Comparison of ENCODE assay signal across 8 cellular contexts in genomic region chr12:90978117-90978770, GRCh38. TPM values are rescaled to one million over a fixed set of nuclear protein-coding genes. Genes with fewer than 3 reads are reported as not detected.
DNase-seq lines count a peak whose midpoint lies in the region; ATAC-seq, FAIRE-seq and TF ChIP-seq lines count a peak whose summit lies in the region.

No MANE protein-coding gene starts in this region.

- H3K4me1 ChIP-seq in astrocyte (ENCODE audit: insufficient read depth, low read length) (peaks cover 8% of the 10 kb centered on the region), suprapubic skin (no peaks in the 10 kb centered on the region)

- H3K36me3 Mint-ChIP-seq in astrocyte (ENCODE audit: low read depth, unreplicated experiment): no peaks in the 10 kb centered on the region

- peak; percentile 83 for ATAC-seq in HG02759 (IDR thresholded peaks at IDR 0.05; ENCODE audit: unreplicated experiment)

- H3K27ac ChIP-seq in astrocyte (ENCODE audit: low read depth, low read length) (no peak overlapping the region), suprapubic skin (no peak overlapping the region)

- no peaks in the 10 kb centered on the region for H3K27me3 ChIP-seq in astrocyte (ENCODE audit: insufficient read depth, low read length)
- no peaks in the 10 kb centered on the region for H3K27me3 ChIP-seq in suprapubic skin

- H3K36me3 ChIP-seq in astrocyte (ENCODE audit: insufficient read depth, low read length) (no peaks in the 10 kb centered on the region), suprapubic skin (no peaks in the 10 kb centered on the region)

- H3K4me3 Mint-ChIP-seq in astrocyte (ENCODE audit: unreplicated experiment): no peak overlapping the region

- H3K79me2 ChIP-seq in astrocyte (ENCODE audit: insufficient read depth, low read length): no peaks in the 10 kb centered on the region

- H3K9me3 Mint-ChIP-seq in astrocyte (ENCODE audit: unreplicated experiment): no peaks in the 10 kb centered on the region

- DNase-seq in GM13976 (ENCODE audit: low spot score) (peak; percentile 12), NCI-H1694 treated with DMSO at 0.1 percent for 48 hours (lab: John Stamatoyannopoulos, UW) (peak; percentile 16), astrocyte (ENCODE audit: low read depth) (peak; percentile 48), iPS-NIHi7 (ENCODE audit: extremely low spot score) (peak; percentile 39), suprapubic skin (ENCODE audit: low spot score in 2 of 2) (no peak)
- DNase-seq in stimulated activated CD8-positive, alpha-beta memory T cell treated with anti-CD3 and anti-CD28 coated beads, Interleukin-4, amount 100 ng/mL, for 48 hours: no peak

- FAIRE-seq in A204.1 (lab: Jason Lieb, UNC) (peak; percentile 94), astrocyte (lab: Jason Lieb, UNC) (peak; percentile 56)

- no peak for TF ChIP-seq EP300 in suprapubic skin (IDR thresholded peaks at IDR 0.05)

- no peak overlapping the region for H3K4me3 ChIP-seq in astrocyte (ENCODE audit: insufficient read depth, low read depth, low read length)
- no peak overlapping the region for H3K4me3 ChIP-seq in suprapubic skin

- H3K27ac Mint-ChIP-seq in astrocyte (ENCODE audit: unreplicated experiment): no peak overlapping the region

- H4K20me1 ChIP-seq in astrocyte (ENCODE audit: insufficient read depth, low read length): no peaks in the 10 kb centered on the region

- H3K9ac ChIP-seq in astrocyte (ENCODE audit: low read length): no peak overlapping the region

- WGBS in suprapubic skin: 27% methylated on average over 1 of the region's 1 CpG

- H3K27me3 Mint-ChIP-seq in astrocyte (ENCODE audit: low read depth, unreplicated experiment): no peaks in the 10 kb centered on the region

- no peak overlapping the region for H3K4me2 ChIP-seq in astrocyte (ENCODE audit: low read length)

- TF ChIP-seq CTCF in GM13976 (IDR thresholded peaks at IDR 0.05; ENCODE audit: borderline replicate concordance, control extremely low read depth, extremely low read depth, insufficient read depth, missing control alignments): peak; percentile 60
- peak; percentile 83 for TF ChIP-seq CTCF in astrocyte (IDR thresholded peaks at IDR 0.05; ENCODE audit: insufficient read depth, low read depth, low read length)
- peak; percentile 46 to 78 for TF ChIP-seq CTCF in suprapubic skin (IDR thresholded peaks at IDR 0.05)

- in situ Hi-C loops in GM13976 (cut with MboI; ENCODE audit: low sequenced_read_pairs, unreplicated experiment): no loop called here

- no peaks in the 10 kb centered on the region for H3K9me3 ChIP-seq in astrocyte (ENCODE audit: insufficient read depth, low read depth, low read length)
- no peaks in the 10 kb centered on the region for H3K9me3 ChIP-seq in suprapubic skin

- peaks cover 13% of the 10 kb centered on the region for H3K4me1 Mint-ChIP-seq in astrocyte (ENCODE audit: low read depth, unreplicated experiment)

- no peak overlapping the region for H2AFZ ChIP-seq in astrocyte (ENCODE audit: low read depth, low read length)

- no peak for TF ChIP-seq POLR2A in suprapubic skin (IDR thresholded peaks at IDR 0.05)

RNA-seq across cellular contexts. Expression of gene CCER1, which starts 23.3 kb away (rescaled TPM):
- total RNA-seq in astrocyte (not detected in 2 replicates), suprapubic skin (not detected)

RNA-seq across cellular contexts. Expression of gene EPYC, which starts 26.5 kb away (rescaled TPM):
- total RNA-seq in astrocyte (0.26 and 0.39 TPM in 2 replicates), suprapubic skin (not detected)

Comparison
In these comparisons a context has a peak if more than half of its experiments do, and no peak if none do; other contexts are left out.
1. DNase-seq: peak in GM13976 (single experiment), NCI-H1694 treated with DMSO at 0.1 percent for 48 hours (single experiment), astrocyte (single experiment) and iPS-NIHi7 (single experiment); none in suprapubic skin (0 of 2) and stimulated activated CD8-positive, alpha-beta memory T cell treated with anti-CD3 and anti-CD28 coated beads, Interleukin-4, amount 100 ng/mL, for 48 hours (single experiment).
2. Peak in every context shown above with its lines, with median percentiles within 50 percentile points of each other: CTCF ChIP-seq.